In genomic region chr10:123150986-123151738, GRCh38 we compare ENCODE assay signal across 9 cellular contexts. TPM values are rescaled to one million over a fixed set of nuclear protein-coding genes. Genes with fewer than 3 reads are reported as not detected.
A peak's percentile ranks its signal among the peaks of the same experiment; 100 is the strongest.
DNase-seq lines count a peak whose midpoint lies in the region; ATAC-seq lines count a peak whose summit lies in the region.
"Had no signal": no experiment of that assay in that cellular context is flagged by ENCODE, and none has a peak within 500 bp of the region (broad histone marks: within the 10 kb centered on the region; RNA-seq: fewer than 3 reads in every experiment).

No MANE protein-coding gene starts in this region.

- DNase-seq in NCI-H82 (lab: John Stamatoyannopoulos, UW) = peak; percentile 33
- no peak for DNase-seq in NCI-H82 treated with DMSO at 0.1 percent for 48 hours (lab: John Stamatoyannopoulos, UW; ENCODE audit: unreplicated experiment)
- DNase-seq in activated CD4-positive, alpha-beta T cell treated with anti-CD3 and anti-CD28 coated beads, Interleukin-2, amount 50 U/mL, for 1 hour = peak; percentile 13
- DNase-seq in right cardiac atrium = peak in 1 of 3 donors; percentile 63
- DNase-seq in SIG-M5 (lab: John Stamatoyannopoulos, UW) = no peak

- H3K4me1 Mint-ChIP-seq in stimulated activated memory B cell treated with anti-CD40 and anti-IgM and Interleukin-4, amounts not matched to agents 10 μg/mL and 1 μg/mL and 100 μg/mL, for 72 hours = peaks cover 32% of the 10 kb centered on the region

- WGBS in right cardiac atrium = 3% methylated on average over 56 of the region's 56 CpGs

- peak overlapping the region; percentile 18 for H3K4me3 ChIP-seq in right cardiac atrium (ENCODE audit: low read length)

- no peak overlapping the region for H3K27ac Mint-ChIP-seq in stimulated activated memory B cell treated with anti-CD40 and anti-IgM and Interleukin-4, amounts not matched to agents 10 μg/mL and 1 μg/mL and 100 μg/mL, for 72 hours

- peak overlapping the region; percentile 51 for H3K4me3 Mint-ChIP-seq in stimulated activated memory B cell treated with anti-CD40 and anti-IgM and Interleukin-4, amounts not matched to agents 10 μg/mL and 1 μg/mL and 100 μg/mL, for 72 hours

- H3K36me3 Mint-ChIP-seq in stimulated activated memory B cell treated with anti-CD40 and anti-IgM and Interleukin-4, amounts not matched to agents 10 μg/mL and 1 μg/mL and 100 μg/mL, for 72 hours = peaks cover 3% of the 10 kb centered on the region

- no peaks in the 10 kb centered on the region for H3K27me3 ChIP-seq in right cardiac atrium (ENCODE audit: control insufficient read depth, insufficient read depth)

- intact Hi-C loops in right cardiac atrium (cut with DNase I) = no loop called here

- no peak overlapping the region for H3K27ac ChIP-seq in right cardiac atrium (ENCODE audit: low read length)

- H3K9me3 Mint-ChIP-seq in stimulated activated memory B cell treated with anti-CD40 and anti-IgM and Interleukin-4, amounts not matched to agents 10 μg/mL and 1 μg/mL and 100 μg/mL, for 72 hours = no peaks in the 10 kb centered on the region

- peaks cover 7% of the 10 kb centered on the region for H3K4me1 ChIP-seq in right cardiac atrium (ENCODE audit: control insufficient read depth, insufficient read depth, low read length)

- H3K9me3 ChIP-seq in right cardiac atrium (ENCODE audit: control insufficient read depth, low read length) = no peaks in the 10 kb centered on the region

- peaks cover 36% of the 10 kb centered on the region for H3K27me3 Mint-ChIP-seq in stimulated activated memory B cell treated with anti-CD40 and anti-IgM and Interleukin-4, amounts not matched to agents 10 μg/mL and 1 μg/mL and 100 μg/mL, for 72 hours

- ATAC-seq in right cardiac atrium (no peak), HG03469 (IDR thresholded peaks at IDR 0.05; ENCODE audit: unreplicated experiment) (no peak), GM18502 (IDR thresholded peaks at IDR 0.05; ENCODE audit: poor library complexity, unreplicated experiment) (no peak)
- ATAC-seq in stimulated activated memory B cell treated with anti-CD40 and anti-IgM and Interleukin-4, amounts not matched to agents 10 μg/mL and 1 μg/mL and 100 μg/mL, for 72 hours = no peak

RNA-seq across cellular contexts. Expression of gene BUB3, which starts 3.0 kb away (rescaled TPM):
- 10 to 100 TPM; 33.7 to 43.0 (median 37.8) TPM for total RNA-seq in right cardiac atrium
- 28.3 TPM for polyA plus RNA-seq in right cardiac atrium

RNA-seq across cellular contexts. Expression of gene HMX2, which starts 3.2 kb away (rescaled TPM):
- not detected for total RNA-seq in right cardiac atrium
- not detected for polyA plus RNA-seq in right cardiac atrium
- total RNA-seq: urinary bladder had no signal
- polyA plus RNA-seq: urinary bladder had no signal

RNA-seq across cellular contexts. Expression of gene HMX3, which starts 15.4 kb away (rescaled TPM):
- total RNA-seq in right cardiac atrium = not detected
- not detected for polyA plus RNA-seq in right cardiac atrium
- total RNA-seq: urinary bladder had no signal
- polyA plus RNA-seq: urinary bladder had no signal

Comparison
In these comparisons a context has a peak if more than half of its experiments do, and no peak if none do; other contexts are left out.
1. DNase-seq: peak in NCI-H82 (single experiment) and activated CD4-positive, alpha-beta T cell treated with anti-CD3 and anti-CD28 coated beads, Interleukin-2, amount 50 U/mL, for 1 hour (single experiment); none in NCI-H82 treated with DMSO at 0.1 percent for 48 hours (single experiment) and SIG-M5 (single experiment).